ENCODE assay signal across 8 cellular contexts in the genomic region with DNA sequence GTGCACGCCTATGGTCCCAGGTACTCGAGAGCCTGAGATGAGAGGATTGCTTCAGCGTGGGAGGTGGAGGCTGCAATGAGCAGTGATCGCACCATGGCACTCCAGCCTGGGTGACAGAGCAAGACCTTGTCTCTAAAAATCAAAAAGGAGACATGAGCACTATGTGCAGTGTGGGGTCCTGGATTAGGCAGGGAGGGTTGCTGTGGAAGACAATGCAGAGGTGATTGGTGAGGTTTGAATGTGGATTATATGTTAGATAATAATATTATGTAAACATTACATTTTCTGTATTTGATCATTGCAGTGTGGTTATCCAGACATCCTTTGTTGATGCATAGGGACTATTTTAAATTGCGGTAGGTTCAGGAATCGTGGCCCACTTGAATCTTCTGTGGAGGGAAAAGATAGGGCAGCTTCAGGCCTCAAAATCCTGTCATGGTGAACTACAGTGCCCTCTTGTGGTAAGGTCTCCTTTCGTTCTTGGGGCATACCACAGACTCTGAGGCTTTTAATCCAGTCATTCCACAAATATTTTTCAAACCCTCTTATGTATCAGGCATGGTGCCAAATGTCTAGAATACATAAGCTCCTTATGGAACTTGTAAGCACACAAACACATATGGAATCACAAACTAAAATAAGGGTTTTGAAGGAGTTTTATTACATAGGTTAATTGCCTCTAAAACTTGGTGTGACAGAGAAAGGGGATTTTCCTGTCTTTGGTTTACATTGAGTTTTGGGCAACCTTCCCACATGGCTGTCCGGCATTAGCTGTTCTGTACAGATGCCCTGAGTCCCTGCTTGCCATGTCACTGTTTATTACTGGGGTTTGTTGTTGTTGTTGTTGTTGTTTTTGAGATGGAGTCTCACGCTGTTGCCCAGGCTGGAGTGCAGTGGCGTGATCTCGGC. TPM values are rescaled to one million over a fixed set of nuclear protein-coding genes. Genes with fewer than 3 reads are reported as not detected.
A peak's percentile ranks its signal among the peaks of the same experiment; 100 is the strongest.
DNase-seq lines count a peak whose midpoint lies in the region; ATAC-seq and TF ChIP-seq lines count a peak whose summit lies in the region.

No MANE protein-coding gene starts in this region.

- no peak overlapping the region for H3K4me3 Mint-ChIP-seq in activated T-cell treated with anti-CD3 and anti-CD28 coated beads, Interleukin-2, amount 50 U/mL, for 72 hours

- H3K27me3 ChIP-seq in ovary: no peaks in the 10 kb centered on the region

- no peak for TF ChIP-seq EP300 in ovary (IDR thresholded peaks at IDR 0.05)

- peaks cover 59% of the 10 kb centered on the region for H3K36me3 ChIP-seq in OCI-LY7 (ENCODE audit: insufficient read depth, low read length)
- H3K36me3 ChIP-seq in ovary: no peaks in the 10 kb centered on the region

- no peak overlapping the region for H3K27ac ChIP-seq in C4-2B
- H3K27ac ChIP-seq in OCI-LY7 (ENCODE audit: low read depth, low read length, poor library complexity, severe bottlenecking): no peak overlapping the region
- H3K27ac ChIP-seq in ovary: no peak overlapping the region

- no peaks in the 10 kb centered on the region for H3K79me2 ChIP-seq in OCI-LY7 (ENCODE audit: insufficient read depth, low read depth, low read length)

- CTCF ChIA-PET in OCI-LY7 (lab: Charles Lee; ENCODE audit: unreplicated experiment): interaction anchor here (0.6 to 1.2 kb wide), 2 partner anchors 125 to 419 kb away, joined by 3 to 8 read pairs; no protein-coding TSS in a partner anchor

- no peaks in the 10 kb centered on the region for H3K27me3 Mint-ChIP-seq in activated T-cell treated with anti-CD3 and anti-CD28 coated beads, Interleukin-2, amount 50 U/mL, for 72 hours (ENCODE audit: low read depth)

- H3K36me3 Mint-ChIP-seq in activated T-cell treated with anti-CD3 and anti-CD28 coated beads, Interleukin-2, amount 50 U/mL, for 72 hours (ENCODE audit: insufficient read depth in 2 of 2): no peaks in the 10 kb centered on the region

- intact Hi-C loops in OCI-LY7 (cut with micrococcal nuclease; ENCODE audit: unreplicated experiment) (loop anchor here (1.0 to 10.0 kb wide), 4 partner anchors 125 to 609 kb away; a partner anchor contains a TSS), ovary (cut with DNase I) (loop anchor here in 2 of 4 donors (5.0 kb wide), 1 partner anchor 122 kb away; no protein-coding TSS in a partner anchor)

- H3K9me2 ChIP-seq in OCI-LY7 (ENCODE audit: insufficient read depth, low read length): no peaks in the 10 kb centered on the region

- H2AFZ ChIP-seq in OCI-LY7 (ENCODE audit: low read length): no peak overlapping the region

- TF ChIP-seq CTCF in C4-2B (conservative IDR thresholded peaks at IDR 0.05): peak; percentile 81
- peak; percentile 95 for TF ChIP-seq CTCF in OCI-LY7 (conservative IDR thresholded peaks at IDR 0.05; ENCODE audit: low read length)
- peak; percentile 80 for TF ChIP-seq CTCF in fibroblast of villous mesenchyme (IDR thresholded peaks at IDR 0.05; ENCODE audit: insufficient read depth, low read depth, low read length)
- TF ChIP-seq CTCF in ovary (IDR thresholded peaks at IDR 0.05): peak; percentile 55 to 63 (median 57)

- H4K20me1 ChIP-seq in OCI-LY7 (ENCODE audit: insufficient read depth, low read length): no peaks in the 10 kb centered on the region

- POLR2A ChIA-PET in OCI-LY7 (lab: Charles Lee): interaction anchor here (0.6 to 1.7 kb wide), 4 partner anchors 10 to 418 kb away, joined by 3 to 7 read pairs (median 4); no protein-coding TSS in a partner anchor

- ATAC-seq in GM19043 (IDR thresholded peaks at IDR 0.05; ENCODE audit: low read depth, unreplicated experiment): peak; percentile 67
- peak in 1 of 2 donors; percentile 52 for ATAC-seq in activated T-cell treated with anti-CD3 and anti-CD28 coated beads, Interleukin-2, amount 50 U/mL, for 72 hours (replicated peaks in 1 of 2)
- no peak for ATAC-seq in HG02610 (IDR thresholded peaks at IDR 0.05; ENCODE audit: unreplicated experiment)

- no peaks in the 10 kb centered on the region for H3K9me3 Mint-ChIP-seq in activated T-cell treated with anti-CD3 and anti-CD28 coated beads, Interleukin-2, amount 50 U/mL, for 72 hours

- H3K27ac Mint-ChIP-seq in activated T-cell treated with anti-CD3 and anti-CD28 coated beads, Interleukin-2, amount 50 U/mL, for 72 hours: no peak overlapping the region

- H3K9me3 ChIP-seq in OCI-LY7 (ENCODE audit: low read length) (no peaks in the 10 kb centered on the region), ovary (no peaks in the 10 kb centered on the region)

- peak; percentile 76 for DNase-seq in HuH-7 (ENCODE audit: low spot score)
- peak; percentile 84 for DNase-seq in OCI-LY7 (ENCODE audit: low spot score)
- peak; percentile 48 to 58 for DNase-seq in activated T-cell treated with anti-CD3 and anti-CD28 coated beads, Interleukin-2, amount 50 U/mL, for 72 hours
- DNase-seq in fibroblast of villous mesenchyme (ENCODE audit: low read depth): peak; percentile 99
- DNase-seq in ovary: peak in 4 of 5 donors; percentile 22 to 58 (median 31)

- 63 to 66% (median 64%) methylated on average over 11 of the region's 11 CpGs for WGBS in ovary, 3 donors

- TF ChIP-seq POLR2A in ovary (IDR thresholded peaks at IDR 0.05): no peak

- no peak overlapping the region for H3K4me2 ChIP-seq in OCI-LY7 (ENCODE audit: low read length)

- H3K4me1 ChIP-seq in OCI-LY7 (ENCODE audit: insufficient read depth, low read length, poor library complexity, severe bottlenecking) (peaks cover 36% of the 10 kb centered on the region), ovary (ENCODE audit: insufficient read depth) (no peaks in the 10 kb centered on the region)

- H3K4me1 Mint-ChIP-seq in activated T-cell treated with anti-CD3 and anti-CD28 coated beads, Interleukin-2, amount 50 U/mL, for 72 hours (ENCODE audit: low read depth): no peaks in the 10 kb centered on the region

- H3K4me3 ChIP-seq in OCI-LY7 (ENCODE audit: low read depth, low read length, poor library complexity, severe bottlenecking) (no peak overlapping the region), fibroblast of villous mesenchyme (ENCODE audit: low read depth, low read length) (no peak overlapping the region), ovary (no peak overlapping the region)

- no TSS peak for BruUV-seq in OCI-LY7 (replicated peaks; lab: Mats Ljungman, UMichigan)

RNA-seq across cellular contexts. Expression of a gene that starts 37.7 kb away (rescaled TPM):
- 27.5 and 30.4 TPM in 2 replicates for total RNA-seq in OCI-LY7 (2014; rRNA removed; shearing (Covaris generic))
- total RNA-seq in OCI-LY7 (2022) (29.2 and 34.6 TPM in 2 replicates), fibroblast of villous mesenchyme (3.5 and 7.8 TPM in 2 replicates), ovary (10 to 100 TPM; 22.6 to 37.4 (median 29.4) TPM)
- total RNA-seq in activated T-cell treated with anti-CD3 and anti-CD28 coated beads, Interleukin-2, amount 50 U/mL, for 72 hours: 10 to 100 TPM; 20.6 to 24.2 TPM
- 10 to 100 TPM; 14.4 to 38.4 TPM for polyA plus RNA-seq in ovary

Comparison
In these comparisons a context has a peak if more than half of its experiments do, and no peak if none do; other contexts are left out.
1. DNase-seq: peak in every context shown above with its lines; median percentile 99 in fibroblast of villous mesenchyme; 84 in OCI-LY7; 76 in HuH-7; 53 in activated T-cell treated with anti-CD3 and anti-CD28 coated beads, Interleukin-2, amount 50 U/mL, for 72 hours; 31 in ovary.